ENCODE assay signal across 22 cellular contexts in genomic region chr10:565676-566075, GRCh38.
"Had no signal": no experiment of that assay in that cellular context is flagged by ENCODE, and none has a peak within 500 bp of the region (broad histone marks: within the 10 kb centered on the region; RNA-seq: fewer than 3 reads in every experiment).

No MANE protein-coding gene starts in this region.

- H3K27me3 ChIP-seq: colonic mucosa, gastrocnemius medialis, ovary, right lobe of liver, stomach, thyroid gland had no signal

- H3K4me1 ChIP-seq: colonic mucosa, right lobe of liver had no signal

- DNase-seq: colonic mucosa; effector CD4-positive, alpha-beta T cell; foreskin fibroblast; gastrocnemius medialis; mammary epithelial cell; mesendoderm; nephron progenitor cell; occipital lobe; ovary; right lobe of liver; stimulated activated CD4-positive, alpha-beta T cell treated with anti-CD3 and anti-CD28 coated beads, Interleukin-15, amount 100 ng/mL, for 24 hours; stimulated activated CD4-positive, alpha-beta T cell treated with anti-CD3 and anti-CD28 coated beads, Interleukin-2, amount 100 ng/mL, for 48 hours; stimulated activated naive CD4-positive, alpha-beta T cell treated with Interleukin-2 at 50 U/mL for 16 hours; stomach; thyroid gland had no signal

- H3K36me3 ChIP-seq: colonic mucosa, gastrocnemius medialis, ovary, right lobe of liver, stomach, thyroid gland had no signal

- ATAC-seq: esophagus mucosa; gastrocnemius medialis; left lobe of liver; naive thymus-derived CD8-positive, alpha-beta T cell; right lobe of liver; stimulated activated effector memory CD8-positive, alpha-beta T cell treated with anti-CD3 and anti-CD28 coated beads, Interleukin-12 subunit alpha, Interleukin-12 subunit beta, amount 100 ng/mL, for 72 hours had no signal

- H3K4me1 Mint-ChIP-seq: central memory CD8-positive, alpha-beta T cell; naive thymus-derived CD8-positive, alpha-beta T cell; stimulated activated effector memory CD8-positive, alpha-beta T cell treated with anti-CD3 and anti-CD28 coated beads, Interleukin-12 subunit alpha, Interleukin-12 subunit beta, amount 100 ng/mL, for 72 hours had no signal

- H3K9me3 ChIP-seq: colonic mucosa, gastrocnemius medialis, ovary, right lobe of liver, thyroid gland had no signal

- H3K27me3 Mint-ChIP-seq: type B pancreatic cell had no signal

- H3K27ac Mint-ChIP-seq: naive thymus-derived CD8-positive, alpha-beta T cell; nephron progenitor cell; stimulated activated effector memory CD8-positive, alpha-beta T cell treated with anti-CD3 and anti-CD28 coated beads, Interleukin-12 subunit alpha, Interleukin-12 subunit beta, amount 100 ng/mL, for 72 hours had no signal

- H3K4me3 ChIP-seq: colonic mucosa, gastrocnemius medialis, ovary, right lobe of liver, stomach, thyroid gland had no signal

- H3K4me3 Mint-ChIP-seq: central memory CD8-positive, alpha-beta T cell; naive thymus-derived CD8-positive, alpha-beta T cell; nephron progenitor cell; stimulated activated effector memory CD8-positive, alpha-beta T cell treated with anti-CD3 and anti-CD28 coated beads, Interleukin-12 subunit alpha, Interleukin-12 subunit beta, amount 100 ng/mL, for 72 hours had no signal

- H3K36me3 Mint-ChIP-seq: stimulated activated effector memory CD8-positive, alpha-beta T cell treated with anti-CD3 and anti-CD28 coated beads, Interleukin-12 subunit alpha, Interleukin-12 subunit beta, amount 100 ng/mL, for 72 hours had no signal

- H3K27ac ChIP-seq: colonic mucosa, epithelial cell of prostate, gastrocnemius medialis, ovary, right lobe of liver, stomach, thyroid gland had no signal
